ENCODE assay signal across 8 cellular contexts in the genomic region with DNA sequence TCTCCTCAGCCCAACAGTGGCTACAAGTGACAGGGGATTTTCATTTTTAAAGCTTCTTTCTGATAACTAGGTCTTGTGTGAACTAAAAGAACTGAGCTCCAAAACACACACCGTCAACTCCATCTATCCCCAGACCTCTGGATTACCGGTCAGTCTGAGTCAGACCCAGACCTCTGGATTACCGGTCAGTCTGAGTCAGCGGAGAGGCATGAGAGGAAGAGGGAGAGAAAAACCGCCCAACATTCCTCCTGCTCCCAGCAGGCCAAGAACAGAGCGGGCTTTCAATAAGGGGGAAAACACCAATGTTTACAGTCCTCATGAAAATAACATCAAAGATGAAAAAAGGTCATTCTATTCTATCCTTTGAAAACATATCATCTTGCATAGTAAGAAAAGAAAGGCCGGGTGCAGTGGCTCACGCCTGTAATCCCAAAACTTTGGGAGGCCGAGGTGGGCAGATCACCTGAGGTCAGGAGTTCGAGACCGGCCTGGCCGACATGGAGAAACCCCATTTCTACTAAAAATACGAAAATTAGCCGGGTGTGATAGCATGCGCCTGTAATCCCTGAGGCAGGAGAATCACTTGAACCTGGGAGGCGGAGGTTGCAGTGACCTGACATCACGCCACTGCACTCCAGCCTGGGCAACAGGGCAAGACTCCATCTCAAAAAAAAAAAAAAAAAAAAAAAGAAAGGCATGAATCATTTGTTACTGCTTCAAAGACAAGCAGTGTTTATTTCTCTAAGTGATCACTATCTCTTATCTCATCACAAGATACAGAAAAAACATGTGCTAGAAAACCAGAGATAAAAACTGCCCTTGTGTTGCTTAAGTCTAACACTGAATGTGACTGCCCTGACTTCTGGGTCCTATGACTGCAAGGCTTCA. TPM values are rescaled to one million over a fixed set of nuclear protein-coding genes. Genes with fewer than 3 reads are reported as not detected.
DNase-seq lines count a peak whose midpoint lies in the region; ATAC-seq and TF ChIP-seq lines count a peak whose summit lies in the region.

No MANE protein-coding gene starts in this region.

- TF ChIP-seq EP300 in stomach (IDR thresholded peaks at IDR 0.05), result no peak

- H3K27me3 ChIP-seq in stomach, result no peaks in the 10 kb centered on the region

- TF ChIP-seq CTCF in stomach (IDR thresholded peaks at IDR 0.05), result no peak

- peak overlapping the region in 2 of 4 donors; percentile 91 to 98 for H3K4me3 ChIP-seq in stomach

- no peak for TF ChIP-seq POLR2A in stomach (IDR thresholded peaks at IDR 0.05)

- ATAC-seq in Right ventricle myocardium superior (ENCODE audit: poor library complexity) (no peak), Right ventricle myocardium inferior (no peak)

- H3K27ac ChIP-seq in stomach, result peak overlapping the region; percentile 62 to 99 (median 96)

- peaks cover 79 to 87% (median 81%) of the 10 kb centered on the region in 4 donors for H3K4me1 ChIP-seq in stomach

- no peaks in the 10 kb centered on the region for H3K9me3 ChIP-seq in stomach

- intact Hi-C loops in Right ventricle myocardium superior (cut with DNase I) (no loop called here), Right ventricle myocardium inferior (cut with DNase I) (no loop called here), stomach (cut with DNase I; ENCODE audit: low total_unique reads) (loop anchor here (10.0 kb wide), 1 partner anchor 55 kb away; a partner anchor contains a TSS)

- DNase-seq in Right ventricle myocardium superior (peak; percentile 43), Right ventricle myocardium inferior (ENCODE audit: missing footprints) (no peak), amniotic stem cell (lab: John Stamatoyannopoulos, UW) (peak; percentile 89), hepatic stellate cell (ENCODE audit: low spot score) (peak; percentile 88), stomach (peak; percentile 59), NOMO-1 treated with DMSO at 0.1 percent for 48 hours (lab: John Stamatoyannopoulos, UW; ENCODE audit: unreplicated experiment) (no peak), globus pallidus (ENCODE audit: low spot score) (no peak), putamen (ENCODE audit: low spot score) (no peak)

- H3K36me3 ChIP-seq in stomach, result peaks cover 2 to 9% (median 3%) of the 10 kb centered on the region in 4 donors

- 49 to 66% (median 58%) methylated on average over 17 of the region's 17 CpGs for WGBS in stomach, 5 donors

RNA-seq across cellular contexts. Expression of a gene that starts 3.4 kb away (rescaled TPM):
- total RNA-seq in Right ventricle myocardium superior (133 TPM), Right ventricle myocardium inferior (160 TPM), stomach (100 to 1,000 TPM in 4 of 5 donors, 10 to 100 TPM in 1; 85.7 to 253 (median 164) TPM)
- polyA plus RNA-seq in stomach, result 10 to 100 TPM; 61.3 to 96.3 (median 75.8) TPM

RNA-seq across cellular contexts. Expression of a gene that starts 50.6 kb away (rescaled TPM):
- total RNA-seq in Right ventricle myocardium superior (23.8 TPM), Right ventricle myocardium inferior (36.7 TPM), stomach (10 to 100 TPM in 3 of 5 donors, 1 to 10 TPM in 2; 3.5 to 72.2 (median 14.2) TPM)
- polyA plus RNA-seq in stomach, result 10 to 100 TPM in 2 of 3 donors, 1 to 10 TPM in 1; 6.7 to 25.3 (median 24.1) TPM

RNA-seq across cellular contexts. Expression of a gene that starts 52.2 kb away (rescaled TPM):
- total RNA-seq in Right ventricle myocardium superior (66.5 TPM), Right ventricle myocardium inferior (73.9 TPM), stomach (10 to 100 TPM; 29.5 to 80.1 (median 42.0) TPM)
- polyA plus RNA-seq in stomach, result 10 to 100 TPM; 36.4 to 95.9 (median 78.1) TPM

Comparison
In these comparisons a context has a peak if more than half of its experiments do, and no peak if none do; other contexts are left out.
1. DNase-seq: peak in Right ventricle myocardium superior (single experiment), amniotic stem cell (single experiment), hepatic stellate cell (single experiment) and stomach (single experiment); none in Right ventricle myocardium inferior (single experiment), NOMO-1 treated with DMSO at 0.1 percent for 48 hours (single experiment), globus pallidus (single experiment) and putamen (single experiment).